In the genomic region with DNA sequence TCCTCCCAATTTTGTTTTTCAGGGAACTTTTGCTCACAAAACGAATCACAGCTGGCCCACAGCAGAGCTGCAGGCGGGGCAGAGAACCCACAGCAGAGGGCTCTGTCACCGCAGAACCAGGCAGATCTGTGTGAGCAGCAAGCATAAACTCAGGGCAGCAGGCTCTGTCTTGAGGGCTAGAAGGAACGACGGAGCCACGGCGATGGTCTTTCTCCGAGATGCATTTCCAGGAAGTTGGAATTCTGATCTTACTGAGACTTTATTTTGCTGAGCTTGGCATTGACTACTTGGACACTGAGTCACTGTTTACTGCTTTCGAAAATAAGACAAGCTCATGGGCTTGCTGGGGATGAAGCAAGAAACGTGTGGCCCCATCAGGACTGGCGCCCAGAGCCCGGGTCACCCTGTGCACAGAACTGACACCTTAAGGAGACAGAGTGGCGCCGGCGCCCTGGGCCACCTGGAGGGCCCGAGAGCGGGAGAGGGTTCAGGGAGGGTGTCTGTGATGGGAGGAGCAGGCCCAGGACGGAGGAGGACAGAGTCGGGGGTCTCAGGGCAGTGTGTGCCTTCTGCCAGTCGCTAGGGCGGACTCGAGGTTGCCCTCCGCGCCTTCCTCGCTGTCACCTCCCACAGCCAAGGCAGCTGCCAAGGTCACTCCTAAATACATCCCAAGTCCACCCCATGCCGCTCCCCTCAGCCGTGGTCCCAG, we compare ENCODE assay signal across 1 cellular context.
TF ChIP-seq lines count a peak whose summit lies in the region.

No MANE protein-coding gene starts in this region.

TF ChIP-seq in IMR-90, 13 proteins besides CTCF, POLR2A, EP300 and RAD21 (continued from another document):
- TF ChIP-seq, protein P1, sequence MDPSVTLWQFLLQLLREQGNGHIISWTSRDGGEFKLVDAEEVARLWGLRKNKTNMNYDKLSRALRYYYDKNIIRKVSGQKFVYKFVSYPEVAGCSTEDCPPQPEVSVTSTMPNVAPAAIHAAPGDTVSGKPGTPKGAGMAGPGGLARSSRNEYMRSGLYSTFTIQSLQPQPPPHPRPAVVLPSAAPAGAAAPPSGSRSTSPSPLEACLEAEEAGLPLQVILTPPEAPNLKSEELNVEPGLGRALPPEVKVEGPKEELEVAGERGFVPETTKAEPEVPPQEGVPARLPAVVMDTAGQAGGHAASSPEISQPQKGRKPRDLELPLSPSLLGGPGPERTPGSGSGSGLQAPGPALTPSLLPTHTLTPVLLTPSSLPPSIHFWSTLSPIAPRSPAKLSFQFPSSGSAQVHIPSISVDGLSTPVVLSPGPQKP (IDR thresholded peaks at IDR 0.05; ENCODE audit: borderline replicate concordance, low read depth, low read length) = no peak
- TF ChIP-seq RCOR1 (IDR thresholded peaks at IDR 0.05; ENCODE audit: insufficient replicate concordance, low read length) (no peak), NFE2L2 (IDR thresholded peaks at IDR 0.05; ENCODE audit: low read depth, low read length) (no peak)
- TF ChIP-seq, protein P2, sequence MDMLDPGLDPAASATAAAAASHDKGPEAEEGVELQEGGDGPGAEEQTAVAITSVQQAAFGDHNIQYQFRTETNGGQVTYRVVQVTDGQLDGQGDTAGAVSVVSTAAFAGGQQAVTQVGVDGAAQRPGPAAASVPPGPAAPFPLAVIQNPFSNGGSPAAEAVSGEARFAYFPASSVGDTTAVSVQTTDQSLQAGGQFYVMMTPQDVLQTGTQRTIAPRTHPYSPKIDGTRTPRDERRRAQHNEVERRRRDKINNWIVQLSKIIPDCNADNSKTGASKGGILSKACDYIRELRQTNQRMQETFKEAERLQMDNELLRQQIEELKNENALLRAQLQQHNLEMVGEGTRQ (IDR thresholded peaks at IDR 0.05; ENCODE audit: low read depth, low read length) = no peak
